Comparison of ENCODE assay signal across 8 cellular contexts in genomic region chr12:6867407-6868210, GRCh38. TPM values are rescaled to one million over a fixed set of nuclear protein-coding genes. Genes with fewer than 3 reads are reported as not detected.
A peak's percentile ranks its signal among the peaks of the same experiment; 100 is the strongest.
DNase-seq lines count a peak whose midpoint lies in the region; ATAC-seq and TF ChIP-seq lines count a peak whose summit lies in the region.

TPI1 (plus strand) TSS chr12:6867531; CDS start chr12:6867567, 36 bp downstream.

- H3K27ac Mint-ChIP-seq in CD14-positive monocyte = peak within 1 kb of the TSS; percentile 82 to 95 (median 92)
- peak within 1 kb of the TSS; percentile 99 for H3K27ac Mint-ChIP-seq in activated T-cell treated with anti-CD3 and anti-CD28 coated beads, Interleukin-2, amount 50 U/mL, for 24 hours

- peaks cover 0 to 5% (median 3%) of the 10 kb centered on the region in 3 donors for H3K27me3 Mint-ChIP-seq in CD14-positive monocyte (ENCODE audit: low read depth in 3 of 3)
- H3K27me3 Mint-ChIP-seq in activated T-cell treated with anti-CD3 and anti-CD28 coated beads, Interleukin-2, amount 50 U/mL, for 24 hours = no peaks in the 10 kb centered on the region

- peak within 1 kb of the TSS; percentile 99 for H3K9ac ChIP-seq in OCI-LY1 (ENCODE audit: low read length)
- H3K9ac ChIP-seq in mucosa of rectum (ENCODE audit: low read depth in 1 of 2, low read length in 2 of 2) = peak within 1 kb of the TSS; percentile 88 to 96

- H3K4me3 Mint-ChIP-seq in CD14-positive monocyte = peak within 1 kb of the TSS; percentile 92 to 95
- peak within 1 kb of the TSS; percentile 95 for H3K4me3 Mint-ChIP-seq in activated T-cell treated with anti-CD3 and anti-CD28 coated beads, Interleukin-2, amount 50 U/mL, for 24 hours

- peaks cover 3% of the 10 kb centered on the region; the same call in 1 of the 2 replicates for H4K20me1 ChIP-seq in OCI-LY1 (ENCODE audit: insufficient read depth, low read length)

- DNase-seq in CD14-positive monocyte (ENCODE audit: low spot score) = peak; percentile 80
- peak; percentile 88 for DNase-seq in activated T-cell treated with anti-CD3 and anti-CD28 coated beads, Interleukin-2, amount 50 U/mL, for 24 hours
- peak; percentile 88 to 93 for DNase-seq in erythroblast (lab: John Stamatoyannopoulos, UW)
- peak; percentile 87 for DNase-seq in stimulated activated CD8-positive, alpha-beta memory T cell treated with anti-CD3 and anti-CD28 coated beads, Interleukin-4, amount 100 ng/mL, for 48 hours

- peaks cover 52% of the 10 kb centered on the region for H3K4me1 Mint-ChIP-seq in CD14-positive monocyte
- H3K4me1 Mint-ChIP-seq in activated T-cell treated with anti-CD3 and anti-CD28 coated beads, Interleukin-2, amount 50 U/mL, for 24 hours (ENCODE audit: low read depth) = peaks cover 51% of the 10 kb centered on the region

- peak within 1 kb of the TSS; percentile 99 for H3K4me2 ChIP-seq in OCI-LY1 (ENCODE audit: low read length)

- no peak within 1 kb of the TSS for H2AFZ ChIP-seq in OCI-LY1 (ENCODE audit: low read length)

- TF ChIP-seq CTCF in CD14-positive monocyte (IDR thresholded peaks at IDR 0.05) = peak; percentile 15
- no peak for TF ChIP-seq CTCF in OCI-LY1 (IDR thresholded peaks at IDR 0.05; ENCODE audit: low read length)

- intact Hi-C loops in CD14-positive monocyte (cut with micrococcal nuclease) = loop anchor here (2.0 to 5.0 kb wide), 3 partner anchors 97 to 245 kb away; partner anchors contain the start of gene C1RL (in 1 of the 2)

- H3K9me3 Mint-ChIP-seq in CD14-positive monocyte = no peaks in the 10 kb centered on the region
- no peaks in the 10 kb centered on the region for H3K9me3 Mint-ChIP-seq in activated T-cell treated with anti-CD3 and anti-CD28 coated beads, Interleukin-2, amount 50 U/mL, for 24 hours

- H3K4me1 ChIP-seq in OCI-LY1 (ENCODE audit: insufficient read depth, low read length, severe bottlenecking) (peaks cover 52% of the 10 kb centered on the region), mucosa of rectum (ENCODE audit: control insufficient read depth in 2 of 2, insufficient read depth in 2 of 2, low read length in 2 of 2) (peaks cover 42 to 46% of the 10 kb centered on the region in 2 donors)

- H3K36me3 ChIP-seq in OCI-LY1 (ENCODE audit: insufficient read depth, low read length) = peaks cover 79% of the 10 kb centered on the region
- peaks cover 31 to 42% of the 10 kb centered on the region in 2 donors for H3K36me3 ChIP-seq in mucosa of rectum (ENCODE audit: control insufficient read depth in 2 of 2, insufficient read depth in 2 of 2, low read length in 2 of 2)

- H3K27me3 ChIP-seq in OCI-LY1 (ENCODE audit: insufficient read depth, low read length) (no peaks in the 10 kb centered on the region), mucosa of rectum (ENCODE audit: control insufficient read depth in 2 of 2, insufficient read depth in 2 of 2, low read length in 2 of 2) (no peaks in the 10 kb centered on the region)

- H3K36me3 Mint-ChIP-seq in CD14-positive monocyte = peaks cover 52 to 66% of the 10 kb centered on the region in 2 donors
- H3K36me3 Mint-ChIP-seq in activated T-cell treated with anti-CD3 and anti-CD28 coated beads, Interleukin-2, amount 50 U/mL, for 24 hours (ENCODE audit: low read depth) = peaks cover 93% of the 10 kb centered on the region

- peak; percentile 89 for TF ChIP-seq POLR2A in erythroblast (IDR thresholded peaks at IDR 0.05; ENCODE audit: low read length)

- H3K27ac ChIP-seq in OCI-LY1 (ENCODE audit: low read depth, low read length, poor library complexity, severe bottlenecking) (peak within 1 kb of the TSS; percentile 76), mucosa of rectum (ENCODE audit: low read depth in 2 of 2, low read length in 2 of 2) (peak within 1 kb of the TSS; percentile 95 to 96)

- H3K9me3 ChIP-seq in OCI-LY1 (ENCODE audit: low read length) (no peaks in the 10 kb centered on the region), mucosa of rectum (ENCODE audit: control insufficient read depth in 2 of 2, low read length in 2 of 2) (no peaks in the 10 kb centered on the region)

- H3F3A ChIP-seq in OCI-LY1 (ENCODE audit: insufficient read depth, low read length) = peaks cover 13% of the 10 kb centered on the region

- H3K79me2 ChIP-seq in OCI-LY1 (ENCODE audit: insufficient read depth, low read length) = peaks cover 8% of the 10 kb centered on the region

- H3K4me3 ChIP-seq in OCI-LY1 (ENCODE audit: low read depth, low read length, poor library complexity, severe bottlenecking) (peak within 1 kb of the TSS; percentile 91), mucosa of rectum (ENCODE audit: low read length in 2 of 2) (peak within 1 kb of the TSS; percentile 69 to 90)

- H3K9me2 ChIP-seq in OCI-LY1 (ENCODE audit: low read depth, low read length) = no peaks in the 10 kb centered on the region

- ATAC-seq in GM19372 (IDR thresholded peaks at IDR 0.05; ENCODE audit: low read depth, unreplicated experiment) (peak; percentile 49), HG03571 (IDR thresholded peaks at IDR 0.05; ENCODE audit: unreplicated experiment) (peak; percentile 59)

RNA-seq across cellular contexts. Expression of gene TPI1, which starts in this region (rescaled TPM):
- polyA plus RNA-seq in CD14-positive monocyte = 100 to 1,000 TPM; 764 to 839 TPM

Comparison
In these comparisons a context has a peak if more than half of its experiments do, and no peak if none do; other contexts are left out.
1. Peak in every context shown above with its lines: DNase-seq, ATAC-seq, H3K4me3 ChIP-seq and H3K27ac ChIP-seq.